Comparison of ENCODE assay signal across 20 cellular contexts in the genomic region with DNA sequence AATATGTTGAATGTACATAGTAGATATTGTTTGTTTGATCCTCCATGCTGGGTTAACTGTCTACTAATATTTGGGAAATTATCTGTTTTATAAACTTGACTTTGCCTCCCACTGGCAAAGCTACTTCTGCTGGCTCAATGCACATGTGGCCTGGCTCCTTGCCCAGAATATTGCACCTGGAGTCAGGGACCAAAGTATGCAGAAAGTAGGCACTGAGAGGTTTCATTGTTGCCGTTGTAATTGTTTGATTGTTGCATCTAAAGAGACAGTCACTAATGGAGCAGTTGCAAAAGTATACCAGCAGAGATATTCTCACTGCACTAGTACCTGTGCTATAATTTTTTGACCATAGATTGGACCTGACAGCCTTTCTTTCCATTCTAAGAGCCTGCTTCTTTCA.
DNase-seq lines count a peak whose midpoint lies in the region; ATAC-seq and TF ChIP-seq lines count a peak whose summit lies in the region.
"Had no signal": no experiment of that assay in that cellular context is flagged by ENCODE, and none has a peak within 500 bp of the region (broad histone marks: within the 10 kb centered on the region; RNA-seq: fewer than 3 reads in every experiment).

No MANE protein-coding gene starts in this region.

- TF ChIP-seq CTCF in colonic mucosa (IDR thresholded peaks at IDR 0.05) (no peak), heart right ventricle (IDR thresholded peaks at IDR 0.05) (no peak)

- no peaks in the 10 kb centered on the region for H3K36me3 ChIP-seq in colonic mucosa
- H3K36me3 ChIP-seq in heart right ventricle, result no peaks in the 10 kb centered on the region
- H3K36me3 ChIP-seq: BLaER1 treated with 17β-estradiol and CSF1 and Interleukin-3, amounts not matched to agents 10 nM and 100 nM had no signal

- H3K9ac ChIP-seq in colonic mucosa (ENCODE audit: low read depth in 2 of 2, low read length in 2 of 2), result no peak overlapping the region
- H3K9ac ChIP-seq: BLaER1 treated with 17β-estradiol and CSF1 and Interleukin-3, amounts not matched to agents 10 nM and 100 nM had no signal

- peak; percentile 97 for DNase-seq in COR-L47 (lab: John Stamatoyannopoulos, UW)
- DNase-seq in NCI-H1105 (lab: John Stamatoyannopoulos, UW), result peak; percentile 73
- DNase-seq in NCI-H2107 (lab: John Stamatoyannopoulos, UW), result peak; percentile 2
- peak; percentile 99 for DNase-seq in NCI-H748 (lab: John Stamatoyannopoulos, UW; ENCODE audit: unreplicated experiment)
- no peak for DNase-seq in colonic mucosa
- DNase-seq in stimulated activated naive CD4-positive, alpha-beta T cell (lab: John Stamatoyannopoulos, UW), result no peak
- DNase-seq in heart right ventricle, result no peak
- DNase-seq: activated CD4-positive, CD25-positive, alpha-beta regulatory T cell; activated CD8-positive, alpha-beta T cell treated with anti-CD3 and anti-CD28 coated beads for 36 hours; activated naive CD4-positive, alpha-beta T cell treated with Interleukin-2 at 50 U/mL for 16 hours; activated T-cell treated with anti-CD3 and anti-CD28 coated beads, Interleukin-2, amount 50 U/mL, for 1 hour; central memory CD4-positive, alpha-beta T cell; hippocampal formation; posterior cingulate gyrus; T1000 had no signal

- ATAC-seq in heart right ventricle, result no peak
- ATAC-seq in GM21360 (IDR thresholded peaks at IDR 0.05; ENCODE audit: unreplicated experiment), result no peak
- ATAC-seq: activated CD8-positive, alpha-beta T cell treated with anti-CD3 and anti-CD28 coated beads for 36 hours; SK-N-SH treated with all-trans-retinoic acid at 6 μM for 48 hours; stimulated activated memory B cell treated with anti-CD40 and anti-IgM and Interleukin-4, amounts not matched to agents 10 μg/mL and 1 μg/mL and 100 μg/mL, for 72 hours had no signal

- H3K4me3 ChIP-seq in colonic mucosa (no peak overlapping the region), heart right ventricle (no peak overlapping the region)
- H3K4me3 ChIP-seq: BLaER1 treated with 17β-estradiol and CSF1 and Interleukin-3, amounts not matched to agents 10 nM and 100 nM had no signal

- 72 to 81% methylated on average over 1 of the region's 1 CpG for WGBS in heart right ventricle, 2 donors

- no peaks in the 10 kb centered on the region for H3K27me3 ChIP-seq in colonic mucosa
- H3K27me3 ChIP-seq in heart right ventricle, result no peaks in the 10 kb centered on the region
- H3K27me3 ChIP-seq: BLaER1 treated with 17β-estradiol and CSF1 and Interleukin-3, amounts not matched to agents 10 nM and 100 nM had no signal

- intact Hi-C loops in colonic mucosa (cut with DNase I), result no loop called here
- intact Hi-C loops in heart right ventricle (cut with DNase I), result no loop called here

- H3K27ac ChIP-seq in colonic mucosa (no peak overlapping the region), heart right ventricle (no peak overlapping the region)
- H3K27ac ChIP-seq: BLaER1 treated with 17β-estradiol and CSF1 and Interleukin-3, amounts not matched to agents 10 nM and 100 nM; epithelial cell of prostate had no signal

- H3K9me3 ChIP-seq in colonic mucosa (no peaks in the 10 kb centered on the region), heart right ventricle (peaks cover 0 to 11% (median 0%) of the 10 kb centered on the region in 11 donors)
- H3K9me3 ChIP-seq: BLaER1 treated with 17β-estradiol and CSF1 and Interleukin-3, amounts not matched to agents 10 nM and 100 nM had no signal

- H3K4me1 ChIP-seq in colonic mucosa (no peaks in the 10 kb centered on the region), heart right ventricle (no peaks in the 10 kb centered on the region)
- H3K4me1 ChIP-seq: BLaER1 treated with 17β-estradiol and CSF1 and Interleukin-3, amounts not matched to agents 10 nM and 100 nM had no signal

Comparison
In these comparisons a context has a peak if more than half of its experiments do, and no peak if none do; other contexts are left out.
1. DNase-seq: peak in COR-L47 (single experiment), NCI-H1105 (single experiment), NCI-H2107 (single experiment) and NCI-H748 (single experiment); none in colonic mucosa (single experiment), stimulated activated naive CD4-positive, alpha-beta T cell (0 of 6) and heart right ventricle (0 of 2).